ENCODE assay signal across 2 cellular contexts in genomic region chr4:155099231-155099630, GRCh38.
TF ChIP-seq lines count a peak whose summit lies in the region.

No MANE protein-coding gene starts in this region.

TF ChIP-seq in GM23338, 12 proteins besides CTCF, POLR2A, EP300 and RAD21 (continued from another document):
- TF ChIP-seq, protein P1, sequence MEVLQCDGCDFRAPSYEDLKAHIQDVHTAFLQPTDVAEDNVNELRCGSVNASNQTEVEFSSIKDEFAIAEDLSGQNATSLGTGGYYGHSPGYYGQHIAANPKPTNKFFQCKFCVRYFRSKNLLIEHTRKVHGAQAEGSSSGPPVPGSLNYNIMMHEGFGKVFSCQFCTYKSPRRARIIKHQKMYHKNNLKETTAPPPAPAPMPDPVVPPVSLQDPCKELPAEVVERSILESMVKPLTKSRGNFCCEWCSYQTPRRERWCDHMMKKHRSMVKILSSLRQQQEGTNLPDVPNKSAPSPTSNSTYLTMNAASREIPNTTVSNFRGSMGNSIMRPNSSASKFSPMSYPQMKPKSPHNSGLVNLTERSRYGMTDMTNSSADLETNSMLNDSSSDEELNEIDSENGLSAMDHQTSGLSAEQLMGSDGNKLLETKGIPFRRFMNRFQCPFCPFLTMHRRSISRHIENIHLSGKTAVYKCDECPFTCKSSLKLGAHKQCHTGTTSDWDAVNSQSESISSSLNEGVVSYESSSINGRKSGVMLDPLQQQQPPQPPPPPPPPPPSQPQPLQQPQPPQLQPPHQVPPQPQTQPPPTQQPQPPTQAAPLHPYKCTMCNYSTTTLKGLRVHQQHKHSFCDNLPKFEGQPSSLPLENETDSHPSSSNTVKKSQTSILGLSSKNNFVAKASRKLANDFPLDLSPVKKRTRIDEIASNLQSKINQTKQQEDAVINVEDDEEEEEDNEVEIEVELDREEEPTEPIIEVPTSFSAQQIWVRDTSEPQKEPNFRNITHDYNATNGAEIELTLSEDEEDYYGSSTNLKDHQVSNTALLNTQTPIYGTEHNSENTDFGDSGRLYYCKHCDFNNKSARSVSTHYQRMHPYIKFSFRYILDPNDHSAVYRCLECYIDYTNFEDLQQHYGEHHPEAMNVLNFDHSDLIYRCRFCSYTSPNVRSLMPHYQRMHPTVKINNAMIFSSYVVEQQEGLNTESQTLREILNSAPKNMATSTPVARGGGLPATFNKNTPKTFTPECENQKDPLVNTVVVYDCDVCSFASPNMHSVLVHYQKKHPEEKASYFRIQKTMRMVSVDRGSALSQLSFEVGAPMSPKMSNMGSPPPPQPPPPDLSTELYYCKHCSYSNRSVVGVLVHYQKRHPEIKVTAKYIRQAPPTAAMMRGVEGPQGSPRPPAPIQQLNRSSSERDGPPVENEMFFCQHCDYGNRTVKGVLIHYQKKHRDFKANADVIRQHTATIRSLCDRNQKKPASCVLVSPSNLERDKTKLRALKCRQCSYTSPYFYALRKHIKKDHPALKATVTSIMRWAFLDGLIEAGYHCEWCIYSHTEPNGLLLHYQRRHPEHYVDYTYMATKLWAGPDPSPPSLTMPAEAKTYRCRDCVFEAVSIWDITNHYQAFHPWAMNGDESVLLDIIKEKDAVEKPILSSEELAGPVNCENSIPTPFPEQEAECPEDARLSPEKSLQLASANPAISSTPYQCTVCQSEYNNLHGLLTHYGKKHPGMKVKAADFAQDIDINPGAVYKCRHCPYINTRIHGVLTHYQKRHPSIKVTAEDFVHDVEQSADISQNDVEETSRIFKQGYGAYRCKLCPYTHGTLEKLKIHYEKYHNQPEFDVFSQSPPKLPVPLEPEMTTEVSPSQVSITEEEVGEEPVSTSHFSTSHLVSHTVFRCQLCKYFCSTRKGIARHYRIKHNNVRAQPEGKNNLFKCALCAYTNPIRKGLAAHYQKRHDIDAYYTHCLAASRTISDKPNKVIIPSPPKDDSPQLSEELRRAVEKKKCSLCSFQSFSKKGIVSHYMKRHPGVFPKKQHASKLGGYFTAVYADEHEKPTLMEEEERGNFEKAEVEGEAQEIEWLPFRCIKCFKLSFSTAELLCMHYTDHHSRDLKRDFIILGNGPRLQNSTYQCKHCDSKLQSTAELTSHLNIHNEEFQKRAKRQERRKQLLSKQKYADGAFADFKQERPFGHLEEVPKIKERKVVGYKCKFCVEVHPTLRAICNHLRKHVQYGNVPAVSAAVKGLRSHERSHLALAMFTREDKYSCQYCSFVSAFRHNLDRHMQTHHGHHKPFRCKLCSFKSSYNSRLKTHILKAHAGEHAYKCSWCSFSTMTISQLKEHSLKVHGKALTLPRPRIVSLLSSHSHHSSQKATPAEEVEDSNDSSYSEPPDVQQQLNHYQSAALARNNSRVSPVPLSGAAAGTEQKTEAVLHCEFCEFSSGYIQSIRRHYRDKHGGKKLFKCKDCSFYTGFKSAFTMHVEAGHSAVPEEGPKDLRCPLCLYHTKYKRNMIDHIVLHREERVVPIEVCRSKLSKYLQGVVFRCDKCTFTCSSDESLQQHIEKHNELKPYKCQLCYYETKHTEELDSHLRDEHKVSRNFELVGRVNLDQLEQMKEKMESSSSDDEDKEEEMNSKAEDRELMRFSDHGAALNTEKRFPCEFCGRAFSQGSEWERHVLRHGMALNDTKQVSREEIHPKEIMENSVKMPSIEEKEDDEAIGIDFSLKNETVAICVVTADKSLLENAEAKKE (CRISPR knock-in tag; IDR thresholded peaks at IDR 0.05): no peak
- TF ChIP-seq REST (IDR thresholded peaks at IDR 0.05; ENCODE audit: unreplicated experiment) (no peak), STAT1 (IDR thresholded peaks at IDR 0.05; ENCODE audit: unreplicated experiment) (no peak), EZH2phosphoT487 (IDR thresholded peaks at IDR 0.05; ENCODE audit: unreplicated experiment) (no peak), JUNB (IDR thresholded peaks at IDR 0.05; ENCODE audit: unreplicated experiment) (no peak), POLR2AphosphoS5 (IDR thresholded peaks at IDR 0.05; ENCODE audit: low read depth) (no peak), NANOG (IDR thresholded peaks at IDR 0.05; ENCODE audit: borderline replicate concordance) (no peak), ZNF114 (CRISPR knock-in tag; IDR thresholded peaks at IDR 0.05) (no peak)

TF ChIP-seq in WTC11, 78 proteins besides CTCF, POLR2A, EP300 and RAD21 (continued from another document):
- TF ChIP-seq ARID4B (CRISPR knock-in tag; IDR thresholded peaks at IDR 0.05; ENCODE audit: borderline replicate concordance) (no peak), ZNF671 (CRISPR knock-in tag; IDR thresholded peaks at IDR 0.05) (no peak)
- TF ChIP-seq, protein P2, sequence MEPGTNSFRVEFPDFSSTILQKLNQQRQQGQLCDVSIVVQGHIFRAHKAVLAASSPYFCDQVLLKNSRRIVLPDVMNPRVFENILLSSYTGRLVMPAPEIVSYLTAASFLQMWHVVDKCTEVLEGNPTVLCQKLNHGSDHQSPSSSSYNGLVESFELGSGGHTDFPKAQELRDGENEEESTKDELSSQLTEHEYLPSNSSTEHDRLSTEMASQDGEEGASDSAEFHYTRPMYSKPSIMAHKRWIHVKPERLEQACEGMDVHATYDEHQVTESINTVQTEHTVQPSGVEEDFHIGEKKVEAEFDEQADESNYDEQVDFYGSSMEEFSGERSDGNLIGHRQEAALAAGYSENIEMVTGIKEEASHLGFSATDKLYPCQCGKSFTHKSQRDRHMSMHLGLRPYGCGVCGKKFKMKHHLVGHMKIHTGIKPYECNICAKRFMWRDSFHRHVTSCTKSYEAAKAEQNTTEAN (CRISPR knock-in tag; IDR thresholded peaks at IDR 0.05): no peak
- TF ChIP-seq, protein P3, sequence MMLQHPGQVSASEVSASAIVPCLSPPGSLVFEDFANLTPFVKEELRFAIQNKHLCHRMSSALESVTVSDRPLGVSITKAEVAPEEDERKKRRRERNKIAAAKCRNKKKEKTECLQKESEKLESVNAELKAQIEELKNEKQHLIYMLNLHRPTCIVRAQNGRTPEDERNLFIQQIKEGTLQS (CRISPR knock-in tag; conservative IDR thresholded peaks at IDR 0.05): no peak
TF ChIP-seq in WTC11: peak in this region for 0.
